In genomic region chr5:143680672-143681259, GRCh38 we compare ENCODE assay signal across 19 cellular contexts.
DNase-seq lines count a peak whose midpoint lies in the region; ATAC-seq and TF ChIP-seq lines count a peak whose summit lies in the region.
"Had no signal": no experiment of that assay in that cellular context is flagged by ENCODE, and none has a peak within 500 bp of the region (broad histone marks: within the 10 kb centered on the region; RNA-seq: fewer than 3 reads in every experiment).

No MANE protein-coding gene starts in this region.

- intact Hi-C loops in right cardiac atrium (cut with DNase I) (loop anchor here in 1 of 4 donors (10.0 kb wide), 1 partner anchor 266 kb away; no protein-coding TSS in a partner anchor), left ventricle myocardium superior (cut with micrococcal nuclease) (no loop called here), colonic mucosa (cut with DNase I) (no loop called here)

- H3K4me1 Mint-ChIP-seq in effector memory CD8-positive, alpha-beta T cell (ENCODE audit: low read depth in 2 of 2) = no peaks in the 10 kb centered on the region

- no peaks in the 10 kb centered on the region for H3K36me3 ChIP-seq in upper lobe of left lung
- H3K36me3 ChIP-seq in colonic mucosa = no peaks in the 10 kb centered on the region
- H3K36me3 ChIP-seq: BE2C, SJCRH30 had no signal

- H3K4me1 ChIP-seq in right cardiac atrium (ENCODE audit: control insufficient read depth, insufficient read depth, low read length) (peaks cover 3% of the 10 kb centered on the region), upper lobe of left lung (no peaks in the 10 kb centered on the region), colonic mucosa (no peaks in the 10 kb centered on the region)
- H3K4me1 ChIP-seq: BE2C, SJCRH30 had no signal

- no peak overlapping the region for H3K9ac ChIP-seq in colonic mucosa (ENCODE audit: low read depth in 2 of 2, low read length in 2 of 2)

- H3K9me3 ChIP-seq in right cardiac atrium (ENCODE audit: control insufficient read depth, low read length) = no peaks in the 10 kb centered on the region
- H3K9me3 ChIP-seq in upper lobe of left lung = no peaks in the 10 kb centered on the region
- H3K9me3 ChIP-seq in colonic mucosa = no peaks in the 10 kb centered on the region
- H3K9me3 ChIP-seq: BE2C, SJCRH30 had no signal

- no peak overlapping the region for H3K4me3 ChIP-seq in right cardiac atrium (ENCODE audit: low read length)
- no peak overlapping the region for H3K4me3 ChIP-seq in upper lobe of left lung
- H3K4me3 ChIP-seq in colonic mucosa = no peak overlapping the region
- H3K4me3 ChIP-seq: SJCRH30 had no signal

- no peaks in the 10 kb centered on the region for H3K36me3 Mint-ChIP-seq in effector memory CD8-positive, alpha-beta T cell (ENCODE audit: insufficient read depth)

- no peak for TF ChIP-seq POLR2A in upper lobe of left lung (IDR thresholded peaks at IDR 0.05)

- no peaks in the 10 kb centered on the region for H3K9me3 Mint-ChIP-seq in effector memory CD8-positive, alpha-beta T cell
- H3K9me3 Mint-ChIP-seq: CD4-positive, alpha-beta T cell had no signal

- H3K27ac ChIP-seq in right cardiac atrium (ENCODE audit: low read length) (peak overlapping the region; percentile 2), upper lobe of left lung (no peak overlapping the region), colonic mucosa (no peak overlapping the region)
- H3K27ac ChIP-seq: 22Rv1, SJCRH30 had no signal

- DNase-seq in right cardiac atrium (no peak), left ventricle myocardium superior (no peak), NCI-H748 (lab: John Stamatoyannopoulos, UW; ENCODE audit: unreplicated experiment) (peak; percentile 78), fibroblast of peridontal ligament (ENCODE audit: extremely low read depth) (peak; percentile 66), GM19238 (ENCODE audit: insufficient read length, low spot score) (no peak), upper lobe of left lung (no peak), colonic mucosa (no peak)
- DNase-seq in effector memory CD8-positive, alpha-beta T cell = no peak
- DNase-seq: BE2C; CD4-positive, alpha-beta T cell; DND-41; GF-D8; KG1; NCI-H1048; NCI-H1694 treated with DMSO at 0.1 percent for 48 hours; NCI-H526 treated with DMSO at 0.1 percent for 48 hours; NK-92 treated with Interleukin-12 subunit alpha and Interleukin-12 subunit beta, amount 100 ng/mL, for 24 hours; SJCRH30 had no signal

- H3K4me3 Mint-ChIP-seq in effector memory CD8-positive, alpha-beta T cell = no peak overlapping the region
- H3K4me3 Mint-ChIP-seq: CD4-positive, alpha-beta T cell had no signal

- no peaks in the 10 kb centered on the region for H3K27me3 ChIP-seq in right cardiac atrium (ENCODE audit: control insufficient read depth, insufficient read depth)
- H3K27me3 ChIP-seq in upper lobe of left lung = no peaks in the 10 kb centered on the region
- H3K27me3 ChIP-seq in colonic mucosa = no peaks in the 10 kb centered on the region
- H3K27me3 ChIP-seq: BE2C, SJCRH30 had no signal

- no peak for TF ChIP-seq EP300 in upper lobe of left lung (IDR thresholded peaks at IDR 0.05)

- peak overlapping the region in 1 of 2 donors; percentile 67 for H3K27ac Mint-ChIP-seq in effector memory CD8-positive, alpha-beta T cell
- H3K27ac Mint-ChIP-seq: CD4-positive, alpha-beta T cell had no signal

- no peak for ATAC-seq in right cardiac atrium
- ATAC-seq in left ventricle myocardium superior = no peak
- no peak for ATAC-seq in upper lobe of left lung (ENCODE audit: low FRiP score in 2 of 2)
- ATAC-seq in effector memory CD8-positive, alpha-beta T cell (replicated peaks) = no peak

- 83% methylated on average over 4 of the region's 4 CpGs for WGBS in right cardiac atrium
- WGBS in upper lobe of left lung, 2 donors = 86 to 97% methylated on average over 4 of the region's 4 CpGs

- TF ChIP-seq CTCF in upper lobe of left lung (IDR thresholded peaks at IDR 0.05) (no peak), colonic mucosa (IDR thresholded peaks at IDR 0.05) (no peak)

- H3K27me3 Mint-ChIP-seq in effector memory CD8-positive, alpha-beta T cell = no peaks in the 10 kb centered on the region
- H3K27me3 Mint-ChIP-seq: CD4-positive, alpha-beta T cell had no signal

Comparison
In these comparisons a context has a peak if more than half of its experiments do, and no peak if none do; other contexts are left out.
1. DNase-seq: peak in NCI-H748 (single experiment) and fibroblast of peridontal ligament (single experiment); none in right cardiac atrium (0 of 3), left ventricle myocardium superior (single experiment), GM19238 (single experiment), upper lobe of left lung (0 of 2), colonic mucosa (single experiment) and effector memory CD8-positive, alpha-beta T cell (0 of 3).